10 cellular contexts compared by ENCODE assay signal in genomic region chr18:48662021-48662661, GRCh38.
DNase-seq lines count a peak whose midpoint lies in the region; ATAC-seq and TF ChIP-seq lines count a peak whose summit lies in the region.
"Had no signal": no experiment of that assay in that cellular context is flagged by ENCODE, and none has a peak within 500 bp of the region (broad histone marks: within the 10 kb centered on the region; RNA-seq: fewer than 3 reads in every experiment).

No MANE protein-coding gene starts in this region.

- H3K9me3 Mint-ChIP-seq in endothelial cell (ENCODE audit: unreplicated experiment), result no peaks in the 10 kb centered on the region

- no peak for ATAC-seq in HG02798 (IDR thresholded peaks at IDR 0.05; ENCODE audit: poor library complexity, unreplicated experiment)
- no peak for ATAC-seq in HG02610 (IDR thresholded peaks at IDR 0.05; ENCODE audit: unreplicated experiment)
- no peak for ATAC-seq in HG03342 (IDR thresholded peaks at IDR 0.05; ENCODE audit: unreplicated experiment)

- peaks cover 14% of the 10 kb centered on the region for H3K36me3 ChIP-seq in osteoblast (ENCODE audit: insufficient read depth, low read length)

- peak overlapping the region; percentile 68 for H3K27ac Mint-ChIP-seq in endothelial cell (ENCODE audit: unreplicated experiment)
- H3K27ac Mint-ChIP-seq: stimulated activated naive CD8-positive, alpha-beta T cell treated with anti-CD3 and anti-CD28 coated beads, Interleukin-15, Interleukin-2, amounts not matched to agents 100 ng/mL and 50 ng/mL, for 24 hours had no signal

- no peaks in the 10 kb centered on the region for H3K27me3 ChIP-seq in osteoblast (ENCODE audit: insufficient read depth, low read length)

- H4K20me1 ChIP-seq in osteoblast (ENCODE audit: insufficient read depth, low read length), result peaks cover 76% of the 10 kb centered on the region

- peaks cover 19% of the 10 kb centered on the region for H3K4me1 Mint-ChIP-seq in endothelial cell (ENCODE audit: unreplicated experiment)

- peaks cover 23% of the 10 kb centered on the region for H3K4me1 ChIP-seq in osteoblast (ENCODE audit: insufficient read depth, low read length)

- H3K4me3 ChIP-seq in osteoblast (ENCODE audit: insufficient read depth, low read length), result peak overlapping the region; percentile 11

- H3K4me2 ChIP-seq in osteoblast (ENCODE audit: insufficient read depth, low read length), result peak overlapping the region; percentile 19

- H2AFZ ChIP-seq in osteoblast (ENCODE audit: low read length), result peak overlapping the region; percentile 55

- H3K27ac ChIP-seq in osteoblast (ENCODE audit: low read depth, low read length), result peak overlapping the region; percentile 36

- peaks cover 18% of the 10 kb centered on the region for H3K27me3 Mint-ChIP-seq in endothelial cell (ENCODE audit: unreplicated experiment)

- peaks cover 24% of the 10 kb centered on the region for H3K36me3 Mint-ChIP-seq in endothelial cell (ENCODE audit: low read depth, unreplicated experiment)

- H3K9me3 ChIP-seq in osteoblast (ENCODE audit: low read depth, low read length), result peaks cover 5% of the 10 kb centered on the region

- H3K79me2 ChIP-seq in osteoblast (ENCODE audit: insufficient read depth, low read length), result peaks cover 38% of the 10 kb centered on the region

- no peak for TF ChIP-seq CTCF in endothelial cell (IDR thresholded peaks at IDR 0.05; ENCODE audit: unreplicated experiment)
- TF ChIP-seq CTCF in osteoblast (IDR thresholded peaks at IDR 0.05; ENCODE audit: extremely low read depth, low read depth, low read length), result no peak

- peak; percentile 55 for DNase-seq in Daoy (ENCODE audit: low read depth)
- peak; percentile 47 for DNase-seq in NCI-H69 (lab: John Stamatoyannopoulos, UW)
- no peak for DNase-seq in endothelial cell (ENCODE audit: low spot score)
- DNase-seq in osteoblast (ENCODE audit: insufficient read length, low spot score, missing footprints), result peak; percentile 86
- no peak for DNase-seq in stimulated activated CD4-positive, alpha-beta T cell treated with anti-CD3 and anti-CD28 coated beads, Interleukin-2, amount 100 ng/mL, for 24 hours
- DNase-seq: NCI-H1092 had no signal

- H3K4me3 Mint-ChIP-seq in endothelial cell (ENCODE audit: unreplicated experiment), result no peak overlapping the region
- H3K4me3 Mint-ChIP-seq: stimulated activated naive CD8-positive, alpha-beta T cell treated with anti-CD3 and anti-CD28 coated beads, Interleukin-15, Interleukin-2, amounts not matched to agents 100 ng/mL and 50 ng/mL, for 24 hours had no signal

Comparison
In these comparisons a context has a peak if more than half of its experiments do, and no peak if none do; other contexts are left out.
1. DNase-seq: peak in Daoy (single experiment), NCI-H69 (single experiment) and osteoblast (single experiment); none in endothelial cell (single experiment) and stimulated activated CD4-positive, alpha-beta T cell treated with anti-CD3 and anti-CD28 coated beads, Interleukin-2, amount 100 ng/mL, for 24 hours (0 of 2).